ENCODE assay signal across 2 cellular contexts in genomic region chr17:48630009-48630924, GRCh38.
TF ChIP-seq lines count a peak whose summit lies in the region.

No MANE protein-coding gene starts in this region.

TF ChIP-seq in SK-N-SH, 30 proteins besides CTCF, POLR2A, EP300 and RAD21 (continued from another document):
- no peak for TF ChIP-seq USF1 (IDR thresholded peaks at IDR 0.05; ENCODE audit: borderline replicate concordance, low read depth)

TF ChIP-seq in SK-N-SH treated with all-trans-retinoic acid at 6 μM for 48 hours, 23 proteins besides CTCF, POLR2A, EP300 and RAD21 (continued from another document):
- TF ChIP-seq, protein P1, sequence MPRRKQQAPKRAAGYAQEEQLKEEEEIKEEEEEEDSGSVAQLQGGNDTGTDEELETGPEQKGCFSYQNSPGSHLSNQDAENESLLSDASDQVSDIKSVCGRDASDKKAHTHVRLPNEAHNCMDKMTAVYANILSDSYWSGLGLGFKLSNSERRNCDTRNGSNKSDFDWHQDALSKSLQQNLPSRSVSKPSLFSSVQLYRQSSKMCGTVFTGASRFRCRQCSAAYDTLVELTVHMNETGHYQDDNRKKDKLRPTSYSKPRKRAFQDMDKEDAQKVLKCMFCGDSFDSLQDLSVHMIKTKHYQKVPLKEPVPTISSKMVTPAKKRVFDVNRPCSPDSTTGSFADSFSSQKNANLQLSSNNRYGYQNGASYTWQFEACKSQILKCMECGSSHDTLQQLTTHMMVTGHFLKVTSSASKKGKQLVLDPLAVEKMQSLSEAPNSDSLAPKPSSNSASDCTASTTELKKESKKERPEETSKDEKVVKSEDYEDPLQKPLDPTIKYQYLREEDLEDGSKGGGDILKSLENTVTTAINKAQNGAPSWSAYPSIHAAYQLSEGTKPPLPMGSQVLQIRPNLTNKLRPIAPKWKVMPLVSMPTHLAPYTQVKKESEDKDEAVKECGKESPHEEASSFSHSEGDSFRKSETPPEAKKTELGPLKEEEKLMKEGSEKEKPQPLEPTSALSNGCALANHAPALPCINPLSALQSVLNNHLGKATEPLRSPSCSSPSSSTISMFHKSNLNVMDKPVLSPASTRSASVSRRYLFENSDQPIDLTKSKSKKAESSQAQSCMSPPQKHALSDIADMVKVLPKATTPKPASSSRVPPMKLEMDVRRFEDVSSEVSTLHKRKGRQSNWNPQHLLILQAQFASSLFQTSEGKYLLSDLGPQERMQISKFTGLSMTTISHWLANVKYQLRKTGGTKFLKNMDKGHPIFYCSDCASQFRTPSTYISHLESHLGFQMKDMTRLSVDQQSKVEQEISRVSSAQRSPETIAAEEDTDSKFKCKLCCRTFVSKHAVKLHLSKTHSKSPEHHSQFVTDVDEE (CRISPR knock-in tag; IDR thresholded peaks at IDR 0.05): no peak
- TF ChIP-seq TOX (CRISPR knock-in tag; IDR thresholded peaks at IDR 0.05; ENCODE audit: borderline replicate concordance): no peak
- no peak for TF ChIP-seq ZNF70 (CRISPR knock-in tag; IDR thresholded peaks at IDR 0.05)
- TF ChIP-seq RARB (CRISPR knock-in tag; IDR thresholded peaks at IDR 0.05): no peak
- no peak for TF ChIP-seq CSDC2 (CRISPR knock-in tag; IDR thresholded peaks at IDR 0.05)
- no peak for TF ChIP-seq ISL1 (CRISPR knock-in tag; IDR thresholded peaks at IDR 0.05)
